In genomic region chr3:159872374-159873109, GRCh38 we compare ENCODE assay signal across 10 cellular contexts. TPM values are rescaled to one million over a fixed set of nuclear protein-coding genes. Genes with fewer than 3 reads are reported as not detected.
DNase-seq lines count a peak whose midpoint lies in the region; ATAC-seq, FAIRE-seq and TF ChIP-seq lines count a peak whose summit lies in the region.
"Had no signal": no experiment of that assay in that cellular context is flagged by ENCODE, and none has a peak within 500 bp of the region (broad histone marks: within the 10 kb centered on the region; RNA-seq: fewer than 3 reads in every experiment).

No MANE protein-coding gene starts in this region.

- H3K9me1 ChIP-seq in K562 (ENCODE audit: control insufficient read depth, insufficient read depth, low read length) = no peaks in the 10 kb centered on the region

- H3K79me2 ChIP-seq in K562 (ENCODE audit: control insufficient read depth, insufficient read depth, low read length) = no peaks in the 10 kb centered on the region
- no peaks in the 10 kb centered on the region for H3K79me2 ChIP-seq in H9 (ENCODE audit: insufficient read depth, low read length)

- no peaks in the 10 kb centered on the region for H3K27me3 ChIP-seq in K562 (ENCODE audit: control insufficient read depth in 2 of 2, insufficient read depth in 2 of 2, low read length in 2 of 2)
- no peaks in the 10 kb centered on the region for H3K27me3 ChIP-seq in muscle layer of duodenum (ENCODE audit: low read depth, low read length)
- H3K27me3 ChIP-seq in H9 (ENCODE audit: insufficient read depth, low read length) = no peaks in the 10 kb centered on the region

- no peak overlapping the region for H3K56ac ChIP-seq in H9 (ENCODE audit: insufficient read length, low read depth, low read length)

- CTCF ChIA-PET in K562 (lab: Yijun Ruan, JAX; ENCODE audit: low intra/inter-chr PET ratio) = no interaction called here

- FAIRE-seq in K562 (lab: Jason Lieb, UNC) = no peak

- no peak overlapping the region for H2BK15ac ChIP-seq in H9 (ENCODE audit: low read depth, low read length)

- no peak overlapping the region for H2BK20ac ChIP-seq in H9 (ENCODE audit: low read depth, low read length, poor library complexity, severe bottlenecking)

- no peak overlapping the region for H4K91ac ChIP-seq in H9 (ENCODE audit: insufficient read length, low read depth, low read length)

- intact Hi-C loops in K562 (cut with micrococcal nuclease) = no loop called here

- 0% methylated on average over 3 of the region's 3 CpGs for WGBS in K562 (ENCODE audit: insufficient coverage, low coverage, missing lambda C conversion rate)
- WGBS in H9 (ENCODE audit: extremely low coverage, insufficient read length, low lambda C conversion rate) = no CpG with 5 or more reads among the region's 3 CpGs

- H2AK5ac ChIP-seq in H9 (ENCODE audit: insufficient read length, low read length) = no peak overlapping the region

- POLR2A ChIA-PET in K562 (lab: Yijun Ruan, JAX) = no interaction called here

- no peaks in the 10 kb centered on the region for H3K9me3 Mint-ChIP-seq in H9
- H3K9me3 Mint-ChIP-seq: naive B cell had no signal

- no peaks in the 10 kb centered on the region for H4K20me1 ChIP-seq in K562 (replicated peaks; ENCODE audit: control insufficient read depth, insufficient read depth, low read length)
- no peaks in the 10 kb centered on the region for H4K20me1 ChIP-seq in H9 (ENCODE audit: control insufficient read depth, insufficient read depth, insufficient read length)

- H3K4me2 ChIP-seq in K562 (ENCODE audit: insufficient read depth, low read length) = no peak overlapping the region
- no peak overlapping the region for H3K4me2 ChIP-seq in H9 (ENCODE audit: insufficient read depth, insufficient read length, low read length)

- H2BK120ac ChIP-seq in H9 (ENCODE audit: low read depth, low read length, poor library complexity, severe bottlenecking) = no peak overlapping the region

- no peaks in the 10 kb centered on the region for H3K9me3 ChIP-seq in K562 (replicated peaks; ENCODE audit: control insufficient read depth, insufficient read depth, low read depth, low read length)
- H3K9me3 ChIP-seq in muscle layer of duodenum (ENCODE audit: control insufficient read depth in 1 of 2, low read length in 2 of 2) = no peaks in the 10 kb centered on the region
- H3K9me3 ChIP-seq in H9 (ENCODE audit: control insufficient read depth, low read depth, low read length) = no peaks in the 10 kb centered on the region

- peak; percentile 52 for DNase-seq in DMS53 treated with DMSO at 0.1 percent for 48 hours (lab: John Stamatoyannopoulos, UW; ENCODE audit: unreplicated experiment)
- DNase-seq in LHCN-M2 (ENCODE audit: low read depth) = peak; percentile 92
- DNase-seq in K562 (ENCODE audit: extremely low read depth in 1 of 4, low spot score in 3 of 4) = no peak
- no peak for DNase-seq in OCI-M1 (lab: John Stamatoyannopoulos, UW)
- no peak for DNase-seq in activated CD4-positive, alpha-beta T cell treated with anti-CD3 and anti-CD28 coated beads for 4 hours
- DNase-seq in H9 = no peak
- DNase-seq in hippocampal formation (lab: John Stamatoyannopoulos, UW) = no peak
- DNase-seq: naive B cell, NCI-H1694 had no signal

- no peak overlapping the region for H3T11ph ChIP-seq in H9 (ENCODE audit: low read length)

- no peak overlapping the region for H4K8ac ChIP-seq in H9 (replicated peaks; ENCODE audit: insufficient read length, low read depth, low read length)

- H3K23ac ChIP-seq in H9 (ENCODE audit: insufficient read length, low read depth, low read length) = no peak overlapping the region

- no peak overlapping the region for H3K4me3 ChIP-seq in K562
- no peak overlapping the region for H3K4me3 ChIP-seq in muscle layer of duodenum (ENCODE audit: low read depth in 1 of 2, low read length in 2 of 2)

- H3K36me3 ChIP-seq in K562 (ENCODE audit: control insufficient read depth, insufficient read depth, low read length) (no peaks in the 10 kb centered on the region), muscle layer of duodenum (ENCODE audit: control insufficient read depth in 1 of 2, insufficient read depth in 2 of 2, low read length in 2 of 2) (peaks cover 0 to 14% of the 10 kb centered on the region in 2 donors)

- H3K18ac ChIP-seq in H9 (ENCODE audit: insufficient read length, low read depth, low read length) = no peak overlapping the region

- no peak overlapping the region for H3K9ac ChIP-seq in K562 (ENCODE audit: insufficient read depth in 1 of 2, low read depth in 2 of 2, low read length in 2 of 2)
- no peak overlapping the region for H3K9ac ChIP-seq in H9 (ENCODE audit: extremely low read depth, insufficient read length, low read length)

- no peak overlapping the region for H4K5ac ChIP-seq in H9 (ENCODE audit: insufficient read length, low read depth, low read length)

- H2AFZ ChIP-seq in K562 (ENCODE audit: low read depth, low read length) = no peak overlapping the region
- H2AFZ ChIP-seq in H9 (ENCODE audit: low read length) = no peak overlapping the region

- H3K27ac Mint-ChIP-seq in H9 = no peak overlapping the region

- no peak for TF ChIP-seq CTCF in K562 (IDR thresholded peaks at IDR 0.05 in 2 of 3, conservative IDR thresholded peaks at IDR 0.05 in 1 of 3; ENCODE audit: insufficient read depth in 2 of 3, low read depth in 1 of 3, low read length in 3 of 3)
- no peak for TF ChIP-seq CTCF in H9 (conservative IDR thresholded peaks at IDR 0.05)

- no peaks in the 10 kb centered on the region for H3K79me1 ChIP-seq in H9 (ENCODE audit: insufficient read depth, low read depth, low read length, poor library complexity, severe bottlenecking)

- no peaks in the 10 kb centered on the region for H3K27me3 Mint-ChIP-seq in H9 (ENCODE audit: low read depth)

- no peak overlapping the region for H2BK12ac ChIP-seq in H9 (ENCODE audit: insufficient read length, low read depth, low read length)

- no peaks in the 10 kb centered on the region for H3K23me2 ChIP-seq in H9 (ENCODE audit: insufficient read length, low read depth, low read length, poor library complexity, severe bottlenecking)

- ATAC-seq in K562 = no peak

- no peaks in the 10 kb centered on the region for H3K4me1 ChIP-seq in K562 (replicated peaks in 1 of 2; ENCODE audit: control insufficient read depth in 2 of 2, insufficient read depth in 2 of 2, low read length in 2 of 2)
- peaks cover 0 to 6% of the 10 kb centered on the region in 2 donors for H3K4me1 ChIP-seq in muscle layer of duodenum (ENCODE audit: control insufficient read depth in 1 of 2, insufficient read depth in 2 of 2, low read length in 2 of 2)
- H3K4me1 ChIP-seq in H9 (ENCODE audit: insufficient read depth, low read length) = no peaks in the 10 kb centered on the region; the same call in none of the 2 replicates

- no peak overlapping the region for H3K14ac ChIP-seq in H9 (ENCODE audit: insufficient read depth, low read length)

- no peak for TF ChIP-seq POLR2A in K562 (conservative IDR thresholded peaks at IDR 0.05)

- TF ChIP-seq EP300 in K562 (IDR thresholded peaks at IDR 0.05; ENCODE audit: low read length) = no peak

- BruUV-seq in K562 (replicated peaks; lab: Mats Ljungman, UMichigan) = no TSS peak

- H3K4me3 Mint-ChIP-seq in H9 = no peak overlapping the region

- H3K4me1 Mint-ChIP-seq in H9 = peaks cover 10 to 15% of the 10 kb centered on the region in 2 experiments
- H3K4me1 Mint-ChIP-seq: naive B cell had no signal

- no peak for TF ChIP-seq RAD21 in K562 (CRISPR knock-in tag; conservative IDR thresholded peaks at IDR 0.05 in 1 of 2, IDR thresholded peaks at IDR 0.05 in 1 of 2)

- in situ Hi-C loops in K562 (cut with MboI) = no loop called here

- peaks cover 0 to 8% (median under 1%) of the 10 kb centered on the region in 3 experiments; a peak in 3 of 7 replicates for H3K36me3 Mint-ChIP-seq in H9 (ENCODE audit: insufficient read depth in 1 of 3, low read depth in 3 of 3)
- H3K36me3 Mint-ChIP-seq: naive B cell had no signal

- no peak overlapping the region for H2BK5ac ChIP-seq in H9 (ENCODE audit: insufficient read length, low read length)

- H3K4ac ChIP-seq in H9 (ENCODE audit: low read depth, low read length) = no peak overlapping the region

- H3K27ac ChIP-seq in K562 (ENCODE audit: extremely low read depth, low read depth, low read length) = no peak overlapping the region
- H3K27ac ChIP-seq in muscle layer of duodenum (ENCODE audit: low read length) = peak overlapping the region; percentile 46
- H3K27ac ChIP-seq in H9 (ENCODE audit: insufficient read length, low read depth, low read length) = no peak overlapping the region

TF ChIP-seq in K562, 482 proteins besides CTCF, POLR2A, EP300 and RAD21 (continues in another document):
- TF ChIP-seq MYNN (IDR thresholded peaks at IDR 0.05) (no peak), MYNN (CRISPR knock-in tag; IDR thresholded peaks at IDR 0.05) (no peak), CBX8 (IDR thresholded peaks at IDR 0.05; ENCODE audit: borderline replicate concordance, extremely low read depth, low read depth, low read length, poor library complexity, severe bottlenecking) (no peak), ETV1 (tag; conservative IDR thresholded peaks at IDR 0.05; ENCODE audit: low read depth) (no peak), PTTG1 (tag; IDR thresholded peaks at IDR 0.05; ENCODE audit: low read depth) (no peak), MAFG (tag; conservative IDR thresholded peaks at IDR 0.05) (peak; percentile 29; the same call in 1 of the 2 replicates)

RNA-seq across cellular contexts. Expression of gene SCHIP1, which starts 32.9 kb away (rescaled TPM):
- 5.6 and 8.3 TPM in 2 replicates for total RNA-seq in LHCN-M2 (2014; rRNA removed)
- 2.1 TPM for polyA plus RNA-seq in LHCN-M2 (2012)
- not detected in 2 replicates for total RNA-seq in K562 (2011; cell fraction: chromatin; rRNA removed; ENCODE audit: low replicate concordance)
- not detected in 2 replicates for total RNA-seq in K562 (2011; cell fraction: nucleolus; rRNA removed)
- total RNA-seq in K562 (2011; cell fraction: nucleoplasm; rRNA removed) = not detected in 2 replicates
- not detected in 2 replicates for total RNA-seq in K562 (2014; rRNA removed)
- not detected in 2 replicates for total RNA-seq in K562 (2014; rRNA removed; fragmentation: Illumina TruSeq; extraction: Trizol)
- total RNA-seq in K562 (2015; rRNA removed; fragmentation: Illumina TruSeq; extraction: Trizol) = not detected in 2 replicates
- not detected in 2 replicates for total RNA-seq in K562 (2021)
- not detected in 2 replicates for polyA plus RNA-seq in K562 (2011; rRNA removed)
- not detected in 2 replicates for polyA plus RNA-seq in K562 (2011; cell fraction: cytosol; rRNA removed)
- polyA plus RNA-seq in K562 (2011; cell fraction: nucleus; rRNA removed) = 0.03 TPM in 1 of 2 replicates, not detected in the other
- not detected in 2 replicates for polyA plus RNA-seq in K562 (2012)
- polyA plus RNA-seq in K562 (2014; fragmentation: Illumina TruSeq; extraction: Trizol) = not detected in 2 replicates
- polyA plus RNA-seq in K562 (2014; fragmentation: Nextera tagmentation; extraction: Ambion mirVana) = not detected
- not detected in 2 replicates for polyA plus RNA-seq in K562 (2014; rRNA removed)
- not detected in 2 replicates for polyA minus RNA-seq in K562 (2011; rRNA and poly(A)+ RNA removed)
- not detected in 2 replicates for polyA minus RNA-seq in K562 (2011; cell fraction: cytosol; rRNA and poly(A)+ RNA removed)
- polyA minus RNA-seq in K562 (2011; cell fraction: nucleus; rRNA and poly(A)+ RNA removed) = not detected in 2 replicates
- total RNA-seq in H9 (2021) = 2.0 and 2.3 TPM in 2 replicates

Comparison
In these comparisons a context has a peak if more than half of its experiments do, and no peak if none do; other contexts are left out.
1. DNase-seq: peak in DMS53 treated with DMSO at 0.1 percent for 48 hours (single experiment) and LHCN-M2 (single experiment); none in K562 (0 of 4), OCI-M1 (single experiment), activated CD4-positive, alpha-beta T cell treated with anti-CD3 and anti-CD28 coated beads for 4 hours (0 of 2), H9 (single experiment) and hippocampal formation (0 of 2).